ENCODE assay signal across 9 cellular contexts in genomic region chr20:19735446-19735845, GRCh38. TPM values are rescaled to one million over a fixed set of nuclear protein-coding genes. Genes with fewer than 3 reads are reported as not detected.
DNase-seq lines count a peak whose midpoint lies in the region; ATAC-seq and TF ChIP-seq lines count a peak whose summit lies in the region.
"Had no signal": no experiment of that assay in that cellular context is flagged by ENCODE, and none has a peak within 500 bp of the region (broad histone marks: within the 10 kb centered on the region; RNA-seq: fewer than 3 reads in every experiment).

No MANE protein-coding gene starts in this region.

- ATAC-seq in heart right ventricle = peak; percentile 85 to 99 (median 94)
- ATAC-seq in GM18517 (IDR thresholded peaks at IDR 0.05; ENCODE audit: unreplicated experiment) = no peak
- ATAC-seq in activated CD8-positive, alpha-beta memory T cell treated with anti-CD3 and anti-CD28 coated beads, Interleukin-2, amount 10 ng/mL, durations not matched to agents 7 days and 5 days = no peak
- ATAC-seq in GM19467 (IDR thresholded peaks at IDR 0.05; ENCODE audit: unreplicated experiment) = no peak

- no peak overlapping the region for H3K4me3 ChIP-seq in MG63
- peak overlapping the region; percentile 45 for H3K4me3 ChIP-seq in adipocyte (ENCODE audit: low read length)
- H3K4me3 ChIP-seq in heart right ventricle = no peak overlapping the region

- H3K36me3 ChIP-seq in MG63 (no peaks in the 10 kb centered on the region), adipocyte (ENCODE audit: control insufficient read depth, insufficient read depth, low read length, severe bottlenecking) (no peaks in the 10 kb centered on the region), heart right ventricle (no peaks in the 10 kb centered on the region)

- TF ChIP-seq CTCF in heart right ventricle (IDR thresholded peaks at IDR 0.05) = no peak

- H3K4me3 Mint-ChIP-seq in activated CD8-positive, alpha-beta memory T cell treated with anti-CD3 and anti-CD28 coated beads, Interleukin-2, amount 10 ng/mL, durations not matched to agents 7 days and 5 days = no peak overlapping the region
- H3K4me3 Mint-ChIP-seq: naive B cell had no signal

- peak overlapping the region; percentile 46 for H3K9ac ChIP-seq in adipocyte (ENCODE audit: low read length)

- 18 to 28% methylated on average over 6 of the region's 6 CpGs for WGBS in heart right ventricle, 2 donors

- CTCF ChIA-PET in activated CD8-positive, alpha-beta memory T cell treated with anti-CD3 and anti-CD28 coated beads, Interleukin-2, amount 10 ng/mL, durations not matched to agents 7 days and 5 days (lab: Charles Lee) = no interaction called here

- H3K36me3 Mint-ChIP-seq in activated CD8-positive, alpha-beta memory T cell treated with anti-CD3 and anti-CD28 coated beads, Interleukin-2, amount 10 ng/mL, durations not matched to agents 7 days and 5 days = no peaks in the 10 kb centered on the region
- H3K36me3 Mint-ChIP-seq: naive B cell had no signal

- H3K27me3 ChIP-seq in MG63 (no peaks in the 10 kb centered on the region), adipocyte (replicated peaks; ENCODE audit: control insufficient read depth, insufficient read depth, low read length) (no peaks in the 10 kb centered on the region), heart right ventricle (no peaks in the 10 kb centered on the region)

- peak; percentile 86 for DNase-seq in EL
- DNase-seq in MG63 = peak; percentile 85
- DNase-seq in adipocyte (ENCODE audit: low read depth) = peak; percentile 90
- peak; percentile 65 to 77 for DNase-seq in heart right ventricle
- DNase-seq in pulmonary artery endothelial cell (ENCODE audit: low read depth, low spot score) = peak; percentile 77
- DNase-seq in activated CD8-positive, alpha-beta memory T cell treated with anti-CD3 and anti-CD28 coated beads, Interleukin-2, amount 10 ng/mL, durations not matched to agents 7 days and 5 days = no peak
- DNase-seq: naive B cell had no signal

- no peaks in the 10 kb centered on the region for H3K9me3 Mint-ChIP-seq in activated CD8-positive, alpha-beta memory T cell treated with anti-CD3 and anti-CD28 coated beads, Interleukin-2, amount 10 ng/mL, durations not matched to agents 7 days and 5 days (ENCODE audit: low read depth)
- H3K9me3 Mint-ChIP-seq: naive B cell had no signal

- H3K9me3 ChIP-seq in MG63 (no peaks in the 10 kb centered on the region), adipocyte (ENCODE audit: control insufficient read depth, low read length) (no peaks in the 10 kb centered on the region), heart right ventricle (no peaks in the 10 kb centered on the region)

- peaks cover 8% of the 10 kb centered on the region for H3K4me1 Mint-ChIP-seq in activated CD8-positive, alpha-beta memory T cell treated with anti-CD3 and anti-CD28 coated beads, Interleukin-2, amount 10 ng/mL, durations not matched to agents 7 days and 5 days

- intact Hi-C loops in heart right ventricle (cut with DNase I) = loop anchor here in 1 of 10 donors (5.0 kb wide), 1 partner anchor 33 kb away; no protein-coding TSS in a partner anchor

- H3K4me1 ChIP-seq in adipocyte (ENCODE audit: control insufficient read depth, insufficient read depth, low read length) (peaks cover 33% of the 10 kb centered on the region), heart right ventricle (peaks cover 8 to 33% (median 18%) of the 10 kb centered on the region in 9 donors)

- peak overlapping the region in 9 of 10 donors; percentile 5 to 86 (median 69) for H3K27ac ChIP-seq in heart right ventricle

- H3K27me3 Mint-ChIP-seq in activated CD8-positive, alpha-beta memory T cell treated with anti-CD3 and anti-CD28 coated beads, Interleukin-2, amount 10 ng/mL, durations not matched to agents 7 days and 5 days = no peaks in the 10 kb centered on the region

- no peak overlapping the region for H3K27ac Mint-ChIP-seq in activated CD8-positive, alpha-beta memory T cell treated with anti-CD3 and anti-CD28 coated beads, Interleukin-2, amount 10 ng/mL, durations not matched to agents 7 days and 5 days

RNA-seq across cellular contexts. Expression of gene RIN2, which starts 22.6 kb away (rescaled TPM):
- 14.3 and 15.2 TPM in 2 replicates for total RNA-seq in MG63 (2014; rRNA removed; shearing (Covaris generic); ENCODE audit: low replicate concordance)
- total RNA-seq in heart right ventricle (10 to 100 TPM; 42.4 to 66.2 (median 60.6) TPM), pulmonary artery endothelial cell (79.8 and 104 TPM in 2 replicates)
- 10 to 100 TPM in 1 of 2 donors, 1 to 10 TPM in 1; 9.0 to 22.3 TPM for polyA plus RNA-seq in heart right ventricle
- total RNA-seq in activated CD8-positive, alpha-beta memory T cell treated with anti-CD3 and anti-CD28 coated beads, Interleukin-2, amount 10 ng/mL, durations not matched to agents 7 days and 5 days = not detected

Comparison
In these comparisons a context has a peak if more than half of its experiments do, and no peak if none do; other contexts are left out.
1. ATAC-seq: peak in heart right ventricle (8 of 8); none in GM18517 (single experiment), activated CD8-positive, alpha-beta memory T cell treated with anti-CD3 and anti-CD28 coated beads, Interleukin-2, amount 10 ng/mL, durations not matched to agents 7 days and 5 days (single experiment) and GM19467 (single experiment).
2. RNA of gene RIN2, which starts 22.6 kb away (total RNA-seq): 79.8 to 104 TPM in pulmonary artery endothelial cell, 42.4 to 66.2 TPM in heart right ventricle and 14.3 to 15.2 TPM in MG63; not detected in activated CD8-positive, alpha-beta memory T cell treated with anti-CD3 and anti-CD28 coated beads, Interleukin-2, amount 10 ng/mL, durations not matched to agents 7 days and 5 days; every median in the first group is over 10 times any median in the second.